15 cellular contexts compared by ENCODE assay signal in the genomic region with DNA sequence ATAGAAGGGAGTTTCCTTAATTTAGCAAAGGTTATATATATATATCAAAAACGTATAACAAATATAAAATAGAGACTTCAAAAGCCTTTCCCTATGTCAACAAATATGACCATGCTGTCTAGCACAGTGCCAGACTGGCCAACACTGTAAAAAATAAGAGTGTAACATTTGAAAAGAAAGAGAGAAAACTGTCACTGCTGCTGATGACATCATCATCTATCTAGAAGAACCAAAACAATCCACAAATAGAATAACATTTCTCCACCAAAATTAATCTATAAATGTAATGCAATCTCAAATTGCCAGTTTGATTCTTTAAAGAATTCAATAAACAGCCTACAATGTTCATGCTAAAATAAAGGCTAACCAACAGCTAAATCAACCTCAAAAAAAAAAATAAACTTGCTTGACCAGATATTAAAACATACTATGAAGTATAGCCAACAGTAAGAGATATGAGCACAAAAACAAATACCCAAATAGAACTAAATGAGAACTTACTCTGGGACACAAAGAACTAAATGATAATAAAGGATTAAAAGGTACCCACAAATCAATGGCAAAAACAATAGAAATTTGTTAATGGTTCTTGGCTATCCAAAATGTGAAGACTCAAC. TPM values are rescaled to one million over a fixed set of nuclear protein-coding genes. Genes with fewer than 3 reads are reported as not detected.
DNase-seq lines count a peak whose midpoint lies in the region; ATAC-seq and TF ChIP-seq lines count a peak whose summit lies in the region.
"Had no signal": no experiment of that assay in that cellular context is flagged by ENCODE, and none has a peak within 500 bp of the region (broad histone marks: within the 10 kb centered on the region; RNA-seq: fewer than 3 reads in every experiment).

No MANE protein-coding gene starts in this region.

- H3K36me3 ChIP-seq in SK-N-SH (replicated peaks in 1 of 2; ENCODE audit: control insufficient read depth in 1 of 2, insufficient read depth in 2 of 2, low read length in 1 of 2), result peaks cover 0 to 21% of the 10 kb centered on the region in 2 experiments
- no peaks in the 10 kb centered on the region for H3K36me3 ChIP-seq in transverse colon

- H3K27me3 ChIP-seq in SK-N-SH (ENCODE audit: insufficient read depth) (no peaks in the 10 kb centered on the region), transverse colon (no peaks in the 10 kb centered on the region)

- no peak for TF ChIP-seq POLR2A in transverse colon (IDR thresholded peaks at IDR 0.05)

- H3K9me3 ChIP-seq in SK-N-SH (no peaks in the 10 kb centered on the region), transverse colon (no peaks in the 10 kb centered on the region)

- peaks cover 45% of the 10 kb centered on the region for H3F3A ChIP-seq in SK-N-SH (replicated peaks; ENCODE audit: insufficient read depth)

- no peak for TF ChIP-seq EP300 in SK-N-SH (IDR thresholded peaks at IDR 0.05; ENCODE audit: borderline replicate concordance in 1 of 2, low read depth in 1 of 2, low read length in 1 of 2)
- no peak for TF ChIP-seq EP300 in transverse colon (IDR thresholded peaks at IDR 0.05; ENCODE audit: low read depth)

- H3K27ac Mint-ChIP-seq in activated naive CD4-positive, alpha-beta T cell treated with anti-CD3 and anti-CD28 coated beads for 36 hours, result no peak overlapping the region
- H3K27ac Mint-ChIP-seq: activated T-helper 2 cell treated with anti-CD3 and anti-CD28 coated beads, Interferon-gamma antibody, Interleukin-2, Interleukin-4, amounts not matched to agents 10 μg/mL and 5 μg/mL and 100 μg/mL, durations not matched to agents 14 hours and 24 hours and 36 hours; CD8-positive, alpha-beta memory T cell; stimulated activated naive CD8-positive, alpha-beta T cell treated with anti-CD3 and anti-CD28 coated beads, Interleukin-15, Interleukin-2, amounts not matched to agents 100 ng/mL and 50 ng/mL, for 24 hours had no signal

- TF ChIP-seq CTCF in SK-N-SH (IDR thresholded peaks at IDR 0.05) (no peak), astrocyte of the spinal cord (IDR thresholded peaks at IDR 0.05; ENCODE audit: low read depth, low read length) (no peak), transverse colon (IDR thresholded peaks at IDR 0.05) (no peak)

- H3K79me2 ChIP-seq in SK-N-SH (ENCODE audit: insufficient read depth), result peaks cover 100% of the 10 kb centered on the region

- DNase-seq in SK-N-SH (no peak), astrocyte of the spinal cord (ENCODE audit: low read depth, low spot score) (peak; percentile 37), lung microvascular endothelial cell (ENCODE audit: low read depth in 2 of 2) (peak; percentile 45), transverse colon (no peak), mucosa of gallbladder (ENCODE audit: low spot score) (no peak)
- no peak for DNase-seq in activated naive CD4-positive, alpha-beta T cell treated with anti-CD3 and anti-CD28 coated beads for 36 hours
- DNase-seq: 8988T; activated CD8-positive, alpha-beta memory T cell treated with anti-CD3 and anti-CD28 coated beads for 24 hours; CD8-positive, alpha-beta memory T cell; NCI-H1694 treated with DMSO at 0.1 percent for 48 hours; NCI-H510A had no signal

- H3K4me1 ChIP-seq in SK-N-SH (ENCODE audit: control insufficient read depth in 1 of 2, insufficient read depth in 2 of 2, low read depth in 1 of 2, low read length in 1 of 2) (peaks cover 8 to 21% of the 10 kb centered on the region in 2 experiments), transverse colon (peaks cover 0 to 24% (median 3%) of the 10 kb centered on the region in 4 donors)

- POLR2A ChIA-PET in SK-N-SH (lab: Yijun Ruan, JAX), result no interaction called here

- no peak overlapping the region for H3K9ac ChIP-seq in SK-N-SH

- no peaks in the 10 kb centered on the region for H3K36me3 Mint-ChIP-seq in activated naive CD4-positive, alpha-beta T cell treated with anti-CD3 and anti-CD28 coated beads for 36 hours (ENCODE audit: low read depth)

- H3K4me3 Mint-ChIP-seq in activated naive CD4-positive, alpha-beta T cell treated with anti-CD3 and anti-CD28 coated beads for 36 hours, result no peak overlapping the region
- H3K4me3 Mint-ChIP-seq: CD8-positive, alpha-beta memory T cell; stimulated activated naive CD8-positive, alpha-beta T cell treated with anti-CD3 and anti-CD28 coated beads, Interleukin-15, Interleukin-2, amounts not matched to agents 100 ng/mL and 50 ng/mL, for 24 hours had no signal

- H4K20me1 ChIP-seq in SK-N-SH (ENCODE audit: insufficient read depth), result peaks cover 87% of the 10 kb centered on the region

- CTCF ChIA-PET in SK-N-SH (lab: Yijun Ruan, JAX), result interaction anchor here (1.0 to 1.8 kb wide), 3 partner anchors 33 to 175 kb away, joined by 3 to 5 read pairs (median 4); a partner anchor contains a TSS
- CTCF ChIA-PET in activated naive CD4-positive, alpha-beta T cell treated with anti-CD3 and anti-CD28 coated beads for 36 hours (lab: Charles Lee), result no interaction called here

- H2AFZ ChIP-seq in SK-N-SH (ENCODE audit: low read depth), result no peak overlapping the region

- in situ Hi-C loops in astrocyte of the spinal cord (cut with HindIII; ENCODE audit: low sequenced_read_pairs) (no loop called here), transverse colon (cut with MboI; ENCODE audit: low pct_ligation_motif_present in 1 of 4, low pct_unique_long_range_greater_than_20kb in 1 of 4, low sequenced_read_pairs in 3 of 4) (no loop called here)

- WGBS in SK-N-SH (ENCODE audit: low lambda C conversion rate), result 85% methylated on average over 1 of the region's 1 CpG
- 12 to 50% methylated on average over 1 of the region's 1 CpG for WGBS in transverse colon (ENCODE audit: low coverage in 1 of 2), 2 donors

- H3K4me1 Mint-ChIP-seq in activated naive CD4-positive, alpha-beta T cell treated with anti-CD3 and anti-CD28 coated beads for 36 hours (ENCODE audit: low read depth), result no peaks in the 10 kb centered on the region
- H3K4me1 Mint-ChIP-seq: CD8-positive, alpha-beta memory T cell had no signal

- H3K27ac ChIP-seq in SK-N-SH (ENCODE audit: low read depth in 2 of 2, low read length in 1 of 2) (peak overlapping the region; percentile 2 to 56; a peak in 2 of 4 replicates), transverse colon (peak overlapping the region in 3 of 4 donors; percentile 28 to 67 (median 57))

- ATAC-seq in SK-N-SH treated with all-trans-retinoic acid at 6 μM for 48 hours, result no peak
- ATAC-seq in GM21515 (IDR thresholded peaks at IDR 0.05; ENCODE audit: unreplicated experiment), result no peak

- H3K4me2 ChIP-seq in SK-N-SH, result peak overlapping the region; percentile 7; the same call in 1 of the 2 replicates

- H3K4me3 ChIP-seq in SK-N-SH (ENCODE audit: low read depth in 2 of 2, low read length in 1 of 2), result no peak overlapping the region
- no peak overlapping the region for H3K4me3 ChIP-seq in astrocyte of the spinal cord (ENCODE audit: low read depth, low read length)
- no peak overlapping the region for H3K4me3 ChIP-seq in transverse colon

- no peak for TF ChIP-seq RAD21 in SK-N-SH (IDR thresholded peaks at IDR 0.05; ENCODE audit: low read length)

- H3K9me2 ChIP-seq in SK-N-SH, result no peaks in the 10 kb centered on the region; the same call in 1 of the 2 replicates

- H3K9me3 Mint-ChIP-seq in activated naive CD4-positive, alpha-beta T cell treated with anti-CD3 and anti-CD28 coated beads for 36 hours, result peaks cover 3% of the 10 kb centered on the region
- H3K9me3 Mint-ChIP-seq: activated T-helper 2 cell treated with anti-CD3 and anti-CD28 coated beads, Interferon-gamma antibody, Interleukin-2, Interleukin-4, amounts not matched to agents 10 μg/mL and 5 μg/mL and 100 μg/mL, durations not matched to agents 14 hours and 24 hours and 36 hours; stimulated activated naive CD8-positive, alpha-beta T cell treated with anti-CD3 and anti-CD28 coated beads, Interleukin-15, Interleukin-2, amounts not matched to agents 100 ng/mL and 50 ng/mL, for 24 hours had no signal

- intact Hi-C loops in transverse colon (cut with DNase I; ENCODE audit: low total_unique reads), result no loop called here
- intact Hi-C loops in activated naive CD4-positive, alpha-beta T cell treated with anti-CD3 and anti-CD28 coated beads for 36 hours (cut with micrococcal nuclease), result no loop called here

- no peaks in the 10 kb centered on the region for H3K27me3 Mint-ChIP-seq in activated naive CD4-positive, alpha-beta T cell treated with anti-CD3 and anti-CD28 coated beads for 36 hours (ENCODE audit: low read depth)
- H3K27me3 Mint-ChIP-seq: stimulated activated naive CD8-positive, alpha-beta T cell treated with anti-CD3 and anti-CD28 coated beads, Interleukin-15, Interleukin-2, amounts not matched to agents 100 ng/mL and 50 ng/mL, for 24 hours had no signal

TF ChIP-seq in SK-N-SH, 30 proteins besides CTCF, POLR2A, EP300 and RAD21 (continues in another document):
- TF ChIP-seq, protein P1, sequence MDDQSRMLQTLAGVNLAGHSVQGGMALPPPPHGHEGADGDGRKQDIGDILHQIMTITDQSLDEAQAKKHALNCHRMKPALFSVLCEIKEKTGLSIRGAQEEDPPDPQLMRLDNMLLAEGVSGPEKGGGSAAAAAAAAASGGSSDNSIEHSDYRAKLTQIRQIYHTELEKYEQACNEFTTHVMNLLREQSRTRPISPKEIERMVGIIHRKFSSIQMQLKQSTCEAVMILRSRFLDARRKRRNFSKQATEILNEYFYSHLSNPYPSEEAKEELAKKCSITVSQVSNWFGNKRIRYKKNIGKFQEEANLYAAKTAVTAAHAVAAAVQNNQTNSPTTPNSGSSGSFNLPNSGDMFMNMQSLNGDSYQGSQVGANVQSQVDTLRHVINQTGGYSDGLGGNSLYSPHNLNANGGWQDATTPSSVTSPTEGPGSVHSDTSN (IDR thresholded peaks at IDR 0.05), result no peak
- TF ChIP-seq GABPA (IDR thresholded peaks at IDR 0.05; ENCODE audit: low read depth) (no peak), RFX5 (IDR thresholded peaks at IDR 0.05; ENCODE audit: low read length) (no peak)

TF ChIP-seq in SK-N-SH treated with all-trans-retinoic acid at 6 μM for 48 hours, 23 proteins besides CTCF, POLR2A, EP300 and RAD21 (continues in another document):
- TF ChIP-seq ISL1 (CRISPR knock-in tag; IDR thresholded peaks at IDR 0.05), result no peak
- TF ChIP-seq SNAI2 (CRISPR knock-in tag; IDR thresholded peaks at IDR 0.05), result no peak

RNA-seq across cellular contexts. Expression of a gene that starts 50.2 kb away (rescaled TPM):
- 48.9 and 72.0 TPM in 2 replicates for polyA plus RNA-seq in SK-N-SH (2012; rRNA removed)
- polyA plus RNA-seq in SK-N-SH (2012; cell fraction: cytosol; rRNA removed), result 79.6 and 101 TPM in 2 replicates
- polyA plus RNA-seq in SK-N-SH (2012; cell fraction: nucleus; rRNA removed), result 19.8 and 65.1 TPM in 2 replicates
- total RNA-seq in lung microvascular endothelial cell (8.9 and 12.6 TPM in 2 replicates), transverse colon (100 to 1,000 TPM in 1 of 4 donors, 10 to 100 TPM in 3; 14.7 to 140 (median 33.9) TPM), mucosa of gallbladder (258 TPM)
- total RNA-seq in activated naive CD4-positive, alpha-beta T cell treated with anti-CD3 and anti-CD28 coated beads for 36 hours, result 1 to 10 TPM in 1 of 2 experiments, under 1 TPM in 1; 0.91 to 2.0 TPM
- polyA plus RNA-seq: CD8-positive, alpha-beta memory T cell had no signal

Comparison
In these comparisons a context has a peak if more than half of its experiments do, and no peak if none do; other contexts are left out.
1. DNase-seq: peak in astrocyte of the spinal cord (single experiment) and lung microvascular endothelial cell (2 of 2); none in SK-N-SH (single experiment), transverse colon (single experiment), mucosa of gallbladder (single experiment) and activated naive CD4-positive, alpha-beta T cell treated with anti-CD3 and anti-CD28 coated beads for 36 hours (single experiment).